17 cellular contexts compared by ENCODE assay signal in the genomic region with DNA sequence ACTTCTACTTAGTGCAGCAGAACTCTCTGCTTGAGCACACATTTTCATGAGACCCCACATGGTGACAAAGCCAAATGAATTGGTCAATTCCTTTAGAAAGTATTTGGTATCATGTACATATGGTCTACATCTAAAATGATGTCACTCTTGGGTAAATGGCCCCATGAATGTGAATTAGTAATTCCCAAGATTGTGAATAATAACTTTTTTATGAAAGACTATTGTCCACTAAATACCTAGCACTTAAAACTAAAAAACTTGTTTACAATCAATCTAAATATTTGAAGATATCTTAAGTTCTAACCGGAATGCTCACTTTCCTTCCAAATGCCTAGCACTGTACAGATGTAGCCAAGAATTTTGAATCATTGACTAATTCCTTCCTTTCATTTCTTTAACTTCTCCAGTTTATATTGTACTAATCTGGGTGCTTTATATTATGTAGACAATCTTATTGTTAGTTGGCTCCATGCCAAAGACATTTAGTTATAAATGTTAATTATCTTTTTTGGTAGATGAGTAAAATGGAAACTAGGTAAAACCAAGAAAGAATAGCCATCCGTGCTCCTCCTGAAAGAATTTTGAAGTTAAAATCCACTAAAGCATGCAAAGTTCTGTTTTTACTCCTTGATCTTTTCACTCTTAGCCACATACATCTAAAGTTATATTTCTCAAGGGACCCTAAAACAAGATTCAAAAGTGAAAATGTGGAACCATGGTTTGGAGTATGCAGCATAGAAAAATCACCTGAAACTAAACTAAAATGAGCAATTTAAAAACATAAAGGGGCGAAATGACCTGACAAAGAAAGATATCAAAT.
DNase-seq lines count a peak whose midpoint lies in the region; ATAC-seq, FAIRE-seq and TF ChIP-seq lines count a peak whose summit lies in the region.
"Had no signal": no experiment of that assay in that cellular context is flagged by ENCODE, and none has a peak within 500 bp of the region (broad histone marks: within the 10 kb centered on the region; RNA-seq: fewer than 3 reads in every experiment).

No MANE protein-coding gene starts in this region.

- no peaks in the 10 kb centered on the region for H3K9me2 ChIP-seq in PC-9 (ENCODE audit: insufficient read depth)

- DNase-seq in GM18507 (ENCODE audit: extremely low spot score, insufficient read length, low read depth): no peak
- no peak for DNase-seq in mesenchymal stem cell
- no peak for DNase-seq in stimulated activated naive CD8-positive, alpha-beta T cell treated with anti-CD3 and anti-CD28 coated beads, Interleukin-15, amount 100 ng/mL, for 72 hours
- DNase-seq in erythroblast (lab: John Stamatoyannopoulos, UW): no peak
- DNase-seq in PC-9: no peak
- DNase-seq: activated CD4-positive, alpha-beta T cell treated with anti-CD3 and anti-CD28 coated beads, Interleukin-2, amount 10 ng/mL, durations not matched to agents 24 days and 14 days; activated T-cell treated with anti-CD3 and anti-CD28 coated beads, Interleukin-2, amount 50 U/mL, for 4 hours; BE2C; DMS79 treated with DMSO at 0.1 percent for 48 hours; Karpas-422; left lung; NCI-H524 treated with DMSO at 0.1 percent for 48 hours; stimulated activated CD4-positive, alpha-beta T cell treated with anti-CD3 and anti-CD28 coated beads, Interleukin-2, amount 100 ng/mL, for 24 hours had no signal

- H3K9ac ChIP-seq in OCI-LY3 (ENCODE audit: low read length): no peak overlapping the region
- peak overlapping the region; percentile 74 for H3K9ac ChIP-seq in mesenchymal stem cell (ENCODE audit: low read length)

- H3K4me1 Mint-ChIP-seq in stimulated activated naive CD8-positive, alpha-beta T cell treated with anti-CD3 and anti-CD28 coated beads, Interleukin-15, amount 100 ng/mL, for 72 hours: no peaks in the 10 kb centered on the region
- H3K4me1 Mint-ChIP-seq: activated CD4-positive, alpha-beta T cell treated with anti-CD3 and anti-CD28 coated beads, Interleukin-2, amount 10 ng/mL, durations not matched to agents 24 days and 14 days had no signal

- no peak overlapping the region for H4K91ac ChIP-seq in mesenchymal stem cell (ENCODE audit: low read length)

- H4K20me1 ChIP-seq in OCI-LY3 (ENCODE audit: insufficient read depth, low read length): no peaks in the 10 kb centered on the region
- H4K20me1 ChIP-seq in PC-9 (ENCODE audit: insufficient read depth): no peaks in the 10 kb centered on the region

- POLR2A ChIA-PET in PC-9 (lab: Charles Lee; ENCODE audit: unreplicated experiment): no interaction called here

- WGBS in mesenchymal stem cell: 57% methylated on average over 2 of the region's 3 CpGs

- no peak overlapping the region for H3K4ac ChIP-seq in mesenchymal stem cell (ENCODE audit: low read depth in 1 of 2, low read length in 2 of 2)

- no peak overlapping the region for H2BK5ac ChIP-seq in mesenchymal stem cell (ENCODE audit: low read depth, low read length, poor library complexity, severe bottlenecking)

- H3K18ac ChIP-seq in mesenchymal stem cell (ENCODE audit: low read depth in 1 of 2, low read length in 2 of 2): no peak overlapping the region

- peaks cover 10% of the 10 kb centered on the region for H3K27me3 Mint-ChIP-seq in stimulated activated naive CD8-positive, alpha-beta T cell treated with anti-CD3 and anti-CD28 coated beads, Interleukin-15, amount 100 ng/mL, for 72 hours
- H3K27me3 Mint-ChIP-seq: activated CD4-positive, alpha-beta T cell treated with anti-CD3 and anti-CD28 coated beads, Interleukin-2, amount 10 ng/mL, durations not matched to agents 24 days and 14 days had no signal

- no peak overlapping the region for H2AFZ ChIP-seq in OCI-LY3 (ENCODE audit: low read depth, low read length)
- H2AFZ ChIP-seq in mesenchymal stem cell (ENCODE audit: low read depth, low read length): no peak overlapping the region
- no peak overlapping the region for H2AFZ ChIP-seq in PC-9

- TF ChIP-seq POLR2A in erythroblast (IDR thresholded peaks at IDR 0.05; ENCODE audit: low read length): no peak

- CTCF ChIA-PET in PC-9 (lab: Charles Lee): no interaction called here

- H3K9me3 ChIP-seq in OCI-LY3 (ENCODE audit: insufficient read depth, low read length): no peaks in the 10 kb centered on the region
- no peaks in the 10 kb centered on the region for H3K9me3 ChIP-seq in mesenchymal stem cell (ENCODE audit: control insufficient read depth, low read length)
- H3K9me3 ChIP-seq in PC-9 (ENCODE audit: insufficient read depth, low read depth): no peaks in the 10 kb centered on the region
- H3K9me3 ChIP-seq: BE2C, left lung had no signal

- H3K27ac ChIP-seq in OCI-LY3 (ENCODE audit: low read length) (no peak overlapping the region), mesenchymal stem cell (ENCODE audit: low read length, poor library complexity, severe bottlenecking) (no peak overlapping the region), PC-9 (no peak overlapping the region)
- H3K27ac ChIP-seq: left lung had no signal

- H3F3A ChIP-seq in PC-9 (ENCODE audit: insufficient read depth, low read depth): no peaks in the 10 kb centered on the region

- intact Hi-C loops in PC-9 (cut with micrococcal nuclease; ENCODE audit: unreplicated experiment): no loop called here

- H3K36me3 ChIP-seq in OCI-LY3 (replicated peaks; ENCODE audit: low read depth, low read length) (no peaks in the 10 kb centered on the region), mesenchymal stem cell (ENCODE audit: control insufficient read depth in 1 of 2, insufficient read depth in 2 of 2, low read depth in 1 of 2, low read length in 2 of 2) (no peaks in the 10 kb centered on the region), PC-9 (ENCODE audit: low read depth) (no peaks in the 10 kb centered on the region)
- H3K36me3 ChIP-seq: BE2C, left lung had no signal

- H3K23ac ChIP-seq in mesenchymal stem cell (ENCODE audit: low read length in 2 of 2): no peak overlapping the region

- H2AK5ac ChIP-seq in mesenchymal stem cell (ENCODE audit: low read length, severe bottlenecking): no peak overlapping the region

- H4K8ac ChIP-seq in mesenchymal stem cell (ENCODE audit: low read length): no peak overlapping the region

- TF ChIP-seq CTCF in OCI-LY3 (IDR thresholded peaks at IDR 0.05; ENCODE audit: low read depth, low read length) (no peak), PC-9 (conservative IDR thresholded peaks at IDR 0.05) (no peak)

- FAIRE-seq in GM18507 (lab: Jason Lieb, UNC): peak; percentile 12

- H3K9me3 Mint-ChIP-seq in stimulated activated naive CD8-positive, alpha-beta T cell treated with anti-CD3 and anti-CD28 coated beads, Interleukin-15, amount 100 ng/mL, for 72 hours: no peaks in the 10 kb centered on the region
- H3K9me3 Mint-ChIP-seq: activated CD4-positive, alpha-beta T cell treated with anti-CD3 and anti-CD28 coated beads, Interleukin-2, amount 10 ng/mL, durations not matched to agents 24 days and 14 days; activated T-cell treated with anti-CD3 and anti-CD28 coated beads, Interleukin-2, amount 50 U/mL, for 4 hours; T-helper 1 cell treated with Interleukin-12 subunit alpha and Interleukin-12 subunit beta and Interleukin-4 antibody, amounts not matched to agents 30 μg/mL and 1 μg/mL, for 36 hours had no signal

- no peak overlapping the region for H2BK15ac ChIP-seq in mesenchymal stem cell (ENCODE audit: low read depth, poor library complexity, severe bottlenecking)

- H3K4me2 ChIP-seq in OCI-LY3 (ENCODE audit: low read length) (peak overlapping the region; percentile 3), mesenchymal stem cell (ENCODE audit: low read length, poor library complexity, severe bottlenecking) (no peak overlapping the region), PC-9 (no peak overlapping the region)

- H3K27me3 ChIP-seq in OCI-LY3 (ENCODE audit: low read depth, low read length) (peaks cover 45% of the 10 kb centered on the region), mesenchymal stem cell (ENCODE audit: control insufficient read depth in 1 of 2, insufficient read depth in 1 of 2, low read length in 2 of 2) (no peaks in the 10 kb centered on the region), PC-9 (ENCODE audit: insufficient read depth, low read depth) (no peaks in the 10 kb centered on the region)
- H3K27me3 ChIP-seq: BE2C, left lung had no signal

- no peak overlapping the region for H3K14ac ChIP-seq in mesenchymal stem cell (ENCODE audit: low read length in 2 of 2)

- peaks cover 18% of the 10 kb centered on the region for H3K4me1 ChIP-seq in OCI-LY3 (ENCODE audit: low read length)
- no peaks in the 10 kb centered on the region for H3K4me1 ChIP-seq in mesenchymal stem cell (ENCODE audit: control insufficient read depth, insufficient read depth, low read depth, low read length)
- no peaks in the 10 kb centered on the region for H3K4me1 ChIP-seq in PC-9 (replicated peaks; ENCODE audit: insufficient read depth)
- H3K4me1 ChIP-seq: BE2C had no signal

- H3K4me3 ChIP-seq in OCI-LY3 (ENCODE audit: low read length) (no peak overlapping the region), mesenchymal stem cell (ENCODE audit: insufficient read depth in 1 of 2, low read depth in 1 of 2, low read length in 2 of 2) (peak overlapping the region in 1 of 2 experiments; percentile 34), PC-9 (no peak overlapping the region)
- H3K4me3 ChIP-seq: left lung had no signal

- no TSS peak for BruUV-seq in PC-9 (replicated peaks; lab: Mats Ljungman, UMichigan)

- no peak overlapping the region for H3K27ac Mint-ChIP-seq in stimulated activated naive CD8-positive, alpha-beta T cell treated with anti-CD3 and anti-CD28 coated beads, Interleukin-15, amount 100 ng/mL, for 72 hours
- H3K27ac Mint-ChIP-seq: activated CD4-positive, alpha-beta T cell treated with anti-CD3 and anti-CD28 coated beads, Interleukin-2, amount 10 ng/mL, durations not matched to agents 24 days and 14 days; T-helper 1 cell treated with Interleukin-12 subunit alpha and Interleukin-12 subunit beta and Interleukin-4 antibody, amounts not matched to agents 30 μg/mL and 1 μg/mL, for 36 hours had no signal

- peak; percentile 45 for ATAC-seq in HG02642 (IDR thresholded peaks at IDR 0.05; ENCODE audit: poor library complexity, unreplicated experiment)
- ATAC-seq in stimulated activated naive CD8-positive, alpha-beta T cell treated with anti-CD3 and anti-CD28 coated beads, Interleukin-15, amount 100 ng/mL, for 72 hours: no peak
- no peak for ATAC-seq in GM19455 (IDR thresholded peaks at IDR 0.05; ENCODE audit: unreplicated experiment)
- ATAC-seq: activated T-cell treated with anti-CD3 and anti-CD28 coated beads, Interleukin-2, amount 50 U/mL, for 4 hours had no signal

- no peak overlapping the region for H2BK12ac ChIP-seq in mesenchymal stem cell (ENCODE audit: low read length in 2 of 2)

- H3K4me3 Mint-ChIP-seq in stimulated activated naive CD8-positive, alpha-beta T cell treated with anti-CD3 and anti-CD28 coated beads, Interleukin-15, amount 100 ng/mL, for 72 hours: no peak overlapping the region
- H3K4me3 Mint-ChIP-seq: activated CD4-positive, alpha-beta T cell treated with anti-CD3 and anti-CD28 coated beads, Interleukin-2, amount 10 ng/mL, durations not matched to agents 24 days and 14 days; activated T-cell treated with anti-CD3 and anti-CD28 coated beads, Interleukin-2, amount 50 U/mL, for 4 hours; T-helper 1 cell treated with Interleukin-12 subunit alpha and Interleukin-12 subunit beta and Interleukin-4 antibody, amounts not matched to agents 30 μg/mL and 1 μg/mL, for 36 hours had no signal

- no peaks in the 10 kb centered on the region for H3K79me1 ChIP-seq in mesenchymal stem cell (replicated peaks; ENCODE audit: low read length, poor library complexity, severe bottlenecking)

- no peaks in the 10 kb centered on the region for H3K79me2 ChIP-seq in OCI-LY3 (ENCODE audit: low read length)
- H3K79me2 ChIP-seq in PC-9 (ENCODE audit: low read depth): no peaks in the 10 kb centered on the region

- H2BK120ac ChIP-seq in mesenchymal stem cell (ENCODE audit: low read depth, low read length): no peak overlapping the region
